8 cellular contexts compared by ENCODE assay signal in genomic region chr9:17063535-17064135, GRCh38.
DNase-seq lines count a peak whose midpoint lies in the region; ATAC-seq and TF ChIP-seq lines count a peak whose summit lies in the region.

No MANE protein-coding gene starts in this region.

- H3K9me3 ChIP-seq in Panc1 (ENCODE audit: control insufficient read depth, insufficient read depth, low read depth, low read length) = no peaks in the 10 kb centered on the region
- no peaks in the 10 kb centered on the region for H3K9me3 ChIP-seq in esophagus muscularis mucosa
- H3K9me3 ChIP-seq in naive thymus-derived CD4-positive, alpha-beta T cell (ENCODE audit: control insufficient read depth in 2 of 3, low read length in 3 of 3) = no peaks in the 10 kb centered on the region

- ATAC-seq in GM21447 (IDR thresholded peaks at IDR 0.05; ENCODE audit: unreplicated experiment) (peak; percentile 67), Panc1 (peak; percentile 79; the same call in 1 of the 2 replicates)
- ATAC-seq in naive thymus-derived CD4-positive, alpha-beta T cell = no peak

- no peak for TF ChIP-seq EP300 in esophagus muscularis mucosa (IDR thresholded peaks at IDR 0.05)

- H3K27ac Mint-ChIP-seq in nephron progenitor cell = no peak overlapping the region
- H3K27ac Mint-ChIP-seq in naive thymus-derived CD4-positive, alpha-beta T cell = no peak overlapping the region

- no peak overlapping the region for H3K4me3 ChIP-seq in Panc1 (ENCODE audit: low read depth in 2 of 2, low read length in 2 of 2)
- H3K4me3 ChIP-seq in esophagus muscularis mucosa = no peak overlapping the region
- no peak overlapping the region for H3K4me3 ChIP-seq in naive thymus-derived CD4-positive, alpha-beta T cell (ENCODE audit: low read length)

- BruUV-seq in Panc1 (replicated peaks; lab: Mats Ljungman, UMichigan) = no TSS peak

- no peaks in the 10 kb centered on the region for H3K27me3 Mint-ChIP-seq in nephron progenitor cell (ENCODE audit: low read depth, poor library complexity)
- H3K27me3 Mint-ChIP-seq in naive thymus-derived CD4-positive, alpha-beta T cell = no peaks in the 10 kb centered on the region

- no peak for TF ChIP-seq POLR2A in esophagus muscularis mucosa (IDR thresholded peaks at IDR 0.05; ENCODE audit: low read depth)

- intact Hi-C loops in Panc1 (cut with micrococcal nuclease; ENCODE audit: unreplicated experiment) (loop anchor here (5.0 kb wide), 1 partner anchor 399 kb away; no protein-coding TSS in a partner anchor), esophagus muscularis mucosa (cut with DNase I) (no loop called here)
- intact Hi-C loops in naive thymus-derived CD4-positive, alpha-beta T cell (cut with micrococcal nuclease) = loop anchor here (1.0 to 2.0 kb wide), 2 partner anchors 399 to 400 kb away; no protein-coding TSS in a partner anchor

- H3K4me3 Mint-ChIP-seq in nephron progenitor cell = no peak overlapping the region
- no peak overlapping the region for H3K4me3 Mint-ChIP-seq in naive thymus-derived CD4-positive, alpha-beta T cell

- POLR2A ChIA-PET in Panc1 (lab: Charles Lee) = no interaction called here
- POLR2A ChIA-PET in naive thymus-derived CD4-positive, alpha-beta T cell (lab: Charles Lee) = no interaction called here

- 22% methylated on average over 2 of the region's 2 CpGs for WGBS in esophagus muscularis mucosa

- H3K4me1 ChIP-seq in Panc1 (ENCODE audit: control insufficient read depth, insufficient read depth, low read length) (no peaks in the 10 kb centered on the region), esophagus muscularis mucosa (no peaks in the 10 kb centered on the region)
- H3K4me1 ChIP-seq in naive thymus-derived CD4-positive, alpha-beta T cell (ENCODE audit: control insufficient read depth in 2 of 2, insufficient read depth in 2 of 2, low read length in 2 of 2) = no peaks in the 10 kb centered on the region

- TF ChIP-seq CTCF in Panc1 (IDR thresholded peaks at IDR 0.05) (peak; percentile 56; the same call in 1 of the 2 replicates), esophagus muscularis mucosa (IDR thresholded peaks at IDR 0.05) (peak; percentile 59 to 79 (median 67)), nephron progenitor cell (IDR thresholded peaks at IDR 0.05) (peak; percentile 86)

- in situ Hi-C loops in KBM-7 (cut with MboI; ENCODE audit: low pct_unique_long_range_greater_than_20kb, low sequenced_read_pairs) = no loop called here
- in situ Hi-C loops in Panc1 (cut with HindIII; ENCODE audit: low pct_unique_long_range_greater_than_20kb, low sequenced_read_pairs) = no loop called here

- H3K27ac ChIP-seq in Panc1 (ENCODE audit: low read length) (no peak overlapping the region), esophagus muscularis mucosa (replicated peaks in 1 of 4) (no peak overlapping the region)
- H3K27ac ChIP-seq in naive thymus-derived CD4-positive, alpha-beta T cell (ENCODE audit: low read depth, low read length) = no peak overlapping the region

- CTCF ChIA-PET in Panc1 (lab: Charles Lee) = no interaction called here
- CTCF ChIA-PET in naive thymus-derived CD4-positive, alpha-beta T cell (lab: Charles Lee) = no interaction called here

- H3K36me3 ChIP-seq in Panc1 (ENCODE audit: control insufficient read depth, insufficient read depth, low read length) = no peaks in the 10 kb centered on the region
- no peaks in the 10 kb centered on the region for H3K36me3 ChIP-seq in esophagus muscularis mucosa
- H3K36me3 ChIP-seq in naive thymus-derived CD4-positive, alpha-beta T cell (ENCODE audit: control insufficient read depth in 2 of 3, insufficient read depth in 3 of 3, low read length in 3 of 3) = no peaks in the 10 kb centered on the region

- DNase-seq in EL (peak; percentile 50), KBM-7 (peak; percentile 44), Panc1 (ENCODE audit: low read depth, low spot score) (peak; percentile 10), esophagus muscularis mucosa (ENCODE audit: extremely low spot score) (no peak), nephron progenitor cell (peak; percentile 37), UCSD-AML1 (lab: John Stamatoyannopoulos, UW; ENCODE audit: unreplicated experiment) (no peak)
- DNase-seq in naive thymus-derived CD4-positive, alpha-beta T cell = no peak

- no peaks in the 10 kb centered on the region for H3K36me3 Mint-ChIP-seq in nephron progenitor cell (ENCODE audit: low read depth)
- no peaks in the 10 kb centered on the region for H3K36me3 Mint-ChIP-seq in naive thymus-derived CD4-positive, alpha-beta T cell

- no peaks in the 10 kb centered on the region for H3K9me3 Mint-ChIP-seq in nephron progenitor cell
- H3K9me3 Mint-ChIP-seq in naive thymus-derived CD4-positive, alpha-beta T cell = peaks cover 0 to 5% (median 0%) of the 10 kb centered on the region in 11 donors

- H3K27me3 ChIP-seq in Panc1 (ENCODE audit: control insufficient read depth, insufficient read depth, low read length) = no peaks in the 10 kb centered on the region
- no peaks in the 10 kb centered on the region for H3K27me3 ChIP-seq in esophagus muscularis mucosa
- no peaks in the 10 kb centered on the region for H3K27me3 ChIP-seq in naive thymus-derived CD4-positive, alpha-beta T cell (ENCODE audit: control insufficient read depth in 2 of 2, insufficient read depth in 2 of 2, low read length in 2 of 2)

- no peaks in the 10 kb centered on the region for H3K4me1 Mint-ChIP-seq in nephron progenitor cell
- H3K4me1 Mint-ChIP-seq in naive thymus-derived CD4-positive, alpha-beta T cell = no peaks in the 10 kb centered on the region

Comparison
In these comparisons a context has a peak if more than half of its experiments do, and no peak if none do; other contexts are left out.
1. DNase-seq: peak in EL (single experiment), KBM-7 (single experiment), Panc1 (single experiment) and nephron progenitor cell (single experiment); none in esophagus muscularis mucosa (single experiment), naive thymus-derived CD4-positive, alpha-beta T cell (0 of 9) and UCSD-AML1 (single experiment).
2. Peak in every context shown above with its lines, with median percentiles within 50 percentile points of each other: CTCF ChIP-seq.